8 cellular contexts compared by ENCODE assay signal in the genomic region with DNA sequence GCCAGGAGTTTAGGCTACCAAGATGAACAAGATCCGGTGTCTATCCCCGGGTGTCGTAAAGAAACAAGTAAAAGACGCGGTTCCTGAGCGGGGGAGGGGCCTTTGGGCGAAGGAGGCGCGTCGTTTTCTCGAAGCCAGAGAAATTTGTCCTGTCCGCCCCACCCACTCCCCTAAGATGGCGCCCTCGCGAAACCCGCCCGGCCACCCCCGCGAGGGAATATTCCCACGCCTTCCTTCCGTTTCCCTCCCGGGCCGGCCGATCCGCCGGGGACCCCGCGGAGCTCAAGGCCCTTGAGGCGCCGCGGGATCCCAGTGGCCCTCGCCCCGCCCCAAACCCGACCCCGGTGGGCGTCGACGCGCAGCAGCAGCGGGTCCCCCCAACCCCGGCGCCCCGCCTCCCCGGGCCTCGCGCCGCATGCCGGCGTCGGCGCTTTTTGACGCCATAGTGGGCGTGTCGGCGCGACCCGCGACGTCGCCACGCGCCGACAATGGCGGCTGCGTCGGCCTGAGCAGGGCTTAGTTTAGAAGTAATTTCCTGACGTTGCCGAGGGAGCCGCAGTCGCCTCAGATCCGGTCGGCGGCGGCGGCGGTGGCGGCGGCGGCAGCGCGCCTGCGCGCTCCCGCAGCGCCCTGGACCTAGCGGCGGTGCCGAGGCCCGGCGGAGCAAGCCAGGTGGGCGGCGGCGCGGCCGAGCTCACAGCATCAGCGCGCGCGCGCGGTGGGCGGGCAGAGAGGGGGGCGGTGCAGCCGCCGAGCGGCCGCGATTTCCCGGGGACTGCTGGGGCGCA. TPM values are rescaled to one million over a fixed set of nuclear protein-coding genes. Genes with fewer than 3 reads are reported as not detected.
DNase-seq lines count a peak whose midpoint lies in the region; ATAC-seq and TF ChIP-seq lines count a peak whose summit lies in the region.

No MANE protein-coding gene starts in this region.

- H3K79me2 ChIP-seq in SK-N-SH (ENCODE audit: insufficient read depth), result peaks cover 21% of the 10 kb centered on the region

- no peak for TF ChIP-seq CTCF in GM10266 (IDR thresholded peaks at IDR 0.05; ENCODE audit: control insufficient read depth, insufficient read depth, low read depth, missing control alignments)
- TF ChIP-seq CTCF in SK-N-SH (IDR thresholded peaks at IDR 0.05), result no peak
- no peak for TF ChIP-seq CTCF in omental fat pad (IDR thresholded peaks at IDR 0.05)

- CTCF ChIA-PET in SK-N-SH (lab: Yijun Ruan, JAX), result interaction anchor here (0.8 kb wide), 1 partner anchor 79 kb away, joined by 3 read pairs; no protein-coding TSS in a partner anchor

- no peaks in the 10 kb centered on the region for H3F3A ChIP-seq in SK-N-SH (replicated peaks; ENCODE audit: insufficient read depth)

- peak overlapping the region; percentile 81 for H3K9ac ChIP-seq in SK-N-SH

- H3K9me2 ChIP-seq in SK-N-SH, result no peaks in the 10 kb centered on the region

- WGBS in SK-N-SH (ENCODE audit: low lambda C conversion rate), result 44% methylated on average over 52 of the region's 110 CpGs

- peak overlapping the region; percentile 93 for H2AFZ ChIP-seq in SK-N-SH (ENCODE audit: low read depth)

- H3K4me2 ChIP-seq in SK-N-SH, result peak overlapping the region; percentile 71

- ATAC-seq in HG02610 (IDR thresholded peaks at IDR 0.05; ENCODE audit: unreplicated experiment) (peak; percentile 82), omental fat pad (ENCODE audit: low FRiP score) (peak; percentile 90)
- ATAC-seq in activated naive CD4-positive, alpha-beta T cell treated with anti-CD3 and anti-CD28 coated beads, Interleukin-2, amount 50 U/mL, for 72 hours, result peak; percentile 84 to 86

- H3K27ac ChIP-seq in SK-N-SH (ENCODE audit: low read depth in 2 of 2, low read length in 1 of 2), result peak overlapping the region; percentile 87 to 91
- H3K27ac ChIP-seq in temporal lobe (ENCODE audit: low read depth, low read length), result peak overlapping the region; percentile 89

- H3K4me1 ChIP-seq in SK-N-SH (ENCODE audit: control insufficient read depth in 1 of 2, insufficient read depth in 2 of 2, low read depth in 1 of 2, low read length in 1 of 2), result peaks cover 0 to 2% of the 10 kb centered on the region in 2 experiments; a peak in 2 of 4 replicates

- H3K36me3 ChIP-seq in SK-N-SH (replicated peaks in 1 of 2; ENCODE audit: control insufficient read depth in 1 of 2, insufficient read depth in 2 of 2, low read length in 1 of 2), result peaks cover 7 to 22% of the 10 kb centered on the region in 2 experiments

- H3K27me3 ChIP-seq in SK-N-SH (ENCODE audit: insufficient read depth), result no peaks in the 10 kb centered on the region

- TF ChIP-seq RAD21 in SK-N-SH (IDR thresholded peaks at IDR 0.05; ENCODE audit: low read length), result no peak

- no peaks in the 10 kb centered on the region for H4K20me1 ChIP-seq in SK-N-SH (ENCODE audit: insufficient read depth)

- peak overlapping the region; percentile 94 to 95 for H3K27ac Mint-ChIP-seq in activated naive CD4-positive, alpha-beta T cell treated with anti-CD3 and anti-CD28 coated beads, Interleukin-2, amount 50 U/mL, for 72 hours

- no peak for TF ChIP-seq EP300 in SK-N-SH (IDR thresholded peaks at IDR 0.05; ENCODE audit: borderline replicate concordance in 1 of 2, low read depth in 1 of 2, low read length in 1 of 2)

- peak overlapping the region; percentile 59 to 64 for H3K4me3 ChIP-seq in SK-N-SH (ENCODE audit: low read depth in 2 of 2, low read length in 1 of 2)

- peak; percentile 80 for DNase-seq in GM10266 (ENCODE audit: extremely low spot score)
- DNase-seq in NCI-H1048 (lab: John Stamatoyannopoulos, UW), result peak; percentile 39
- DNase-seq in SK-N-SH, result peak; percentile 87
- peak; percentile 76 to 85 for DNase-seq in activated naive CD4-positive, alpha-beta T cell treated with anti-CD3 and anti-CD28 coated beads, Interleukin-2, amount 50 U/mL, for 72 hours (ENCODE audit: low spot score in 2 of 2)
- peak; percentile 83 for DNase-seq in glomerular visceral epithelial cell (ENCODE audit: extremely low spot score)
- DNase-seq in omental fat pad (ENCODE audit: low spot score), result peak; percentile 51

- no peaks in the 10 kb centered on the region for H3K9me3 Mint-ChIP-seq in activated naive CD4-positive, alpha-beta T cell treated with anti-CD3 and anti-CD28 coated beads, Interleukin-2, amount 50 U/mL, for 72 hours

- POLR2A ChIA-PET in SK-N-SH (lab: Yijun Ruan, JAX), result interaction anchor here (0.6 kb wide), 2 partner anchors 418 to 594 kb away, joined by 3 to 4 read pairs; no protein-coding TSS in a partner anchor

- H3K36me3 Mint-ChIP-seq in activated naive CD4-positive, alpha-beta T cell treated with anti-CD3 and anti-CD28 coated beads, Interleukin-2, amount 50 U/mL, for 72 hours, result peaks cover 5 to 16% of the 10 kb centered on the region in 2 donors

- no peaks in the 10 kb centered on the region for H3K9me3 ChIP-seq in SK-N-SH

TF ChIP-seq in SK-N-SH, 30 proteins besides CTCF, POLR2A, EP300 and RAD21:
- TF ChIP-seq SIN3A (IDR thresholded peaks at IDR 0.05; ENCODE audit: borderline replicate concordance, low read depth, low read length), result no peak; the same call in 1 of the 2 replicates
- no peak for TF ChIP-seq FOSL2 (IDR thresholded peaks at IDR 0.05; ENCODE audit: borderline replicate concordance, low read depth)
- no peak for TF ChIP-seq NFIC (IDR thresholded peaks at IDR 0.05; ENCODE audit: borderline replicate concordance)
- no peak for TF ChIP-seq SMC3 (IDR thresholded peaks at IDR 0.05; ENCODE audit: low read depth, low read length)
- no peak for TF ChIP-seq RCOR1 (IDR thresholded peaks at IDR 0.05; ENCODE audit: low read length)
- TF ChIP-seq EZH2phosphoT487 (IDR thresholded peaks at IDR 0.05; ENCODE audit: borderline replicate concordance, low read depth), result no peak
- TF ChIP-seq GATA2 (CRISPR knock-in tag; IDR thresholded peaks at IDR 0.05), result no peak
- peak; percentile 80 for TF ChIP-seq YY1 (IDR thresholded peaks at IDR 0.05; ENCODE audit: low read depth)
- TF ChIP-seq FOXM1 (IDR thresholded peaks at IDR 0.05; ENCODE audit: low read depth), result no peak

RNA-seq across cellular contexts. Expression of a gene that starts 0.4 kb away (rescaled TPM):
- 1.3 and 2.7 TPM in 2 replicates for polyA plus RNA-seq in SK-N-SH (2012; rRNA removed)
- polyA plus RNA-seq in SK-N-SH (2012; cell fraction: cytosol; rRNA removed), result 6.1 and 9.6 TPM in 2 replicates
- polyA plus RNA-seq in SK-N-SH (2012; cell fraction: nucleus; rRNA removed), result 2.2 and 2.3 TPM in 2 replicates
- 10 to 100 TPM; 41.5 to 45.3 TPM for total RNA-seq in activated naive CD4-positive, alpha-beta T cell treated with anti-CD3 and anti-CD28 coated beads, Interleukin-2, amount 50 U/mL, for 72 hours
- total RNA-seq in omental fat pad (10 to 100 TPM; 42.6 to 55.7 (median 49.2) TPM), temporal lobe (72.8 TPM)

RNA-seq across cellular contexts. Expression of a gene that starts 9.2 kb away (rescaled TPM):
- polyA plus RNA-seq in SK-N-SH (2012; rRNA removed), result not detected in 2 replicates
- polyA plus RNA-seq in SK-N-SH (2012; cell fraction: cytosol; rRNA removed), result not detected in 2 replicates
- polyA plus RNA-seq in SK-N-SH (2012; cell fraction: nucleus; rRNA removed), result not detected in 2 replicates
- total RNA-seq in activated naive CD4-positive, alpha-beta T cell treated with anti-CD3 and anti-CD28 coated beads, Interleukin-2, amount 50 U/mL, for 72 hours, result not detected
- total RNA-seq in omental fat pad (not detected), temporal lobe (0.49 TPM)

RNA-seq across cellular contexts. Expression of a gene that starts 35.1 kb away (rescaled TPM):
- polyA plus RNA-seq in SK-N-SH (2012; rRNA removed), result not detected in 2 replicates
- not detected in 2 replicates for polyA plus RNA-seq in SK-N-SH (2012; cell fraction: cytosol; rRNA removed)
- not detected in 2 replicates for polyA plus RNA-seq in SK-N-SH (2012; cell fraction: nucleus; rRNA removed)
- not detected for total RNA-seq in activated naive CD4-positive, alpha-beta T cell treated with anti-CD3 and anti-CD28 coated beads, Interleukin-2, amount 50 U/mL, for 72 hours
- total RNA-seq in omental fat pad, result not detected
- total RNA-seq in temporal lobe, result not detected

Comparison
In these comparisons a context has a peak if more than half of its experiments do, and no peak if none do; other contexts are left out.
1. Peak in every context shown above with its lines: DNase-seq, ATAC-seq, H3K4me3 ChIP-seq and H3K27ac ChIP-seq.